In genomic region chr4:145097331-145097820, GRCh38 we compare ENCODE assay signal across 8 cellular contexts. TPM values are rescaled to one million over a fixed set of nuclear protein-coding genes. Genes with fewer than 3 reads are reported as not detected.
DNase-seq lines count a peak whose midpoint lies in the region; ATAC-seq and TF ChIP-seq lines count a peak whose summit lies in the region.

No MANE protein-coding gene starts in this region.

- H4K20me1 ChIP-seq in OCI-LY3 (ENCODE audit: insufficient read depth, low read length), result peaks cover 33% of the 10 kb centered on the region

- ATAC-seq in GM21367 (IDR thresholded peaks at IDR 0.05; ENCODE audit: unreplicated experiment), result peak; percentile 3

- H3K27me3 ChIP-seq in OCI-LY3 (ENCODE audit: low read depth, low read length) (no peaks in the 10 kb centered on the region), parathyroid adenoma (ENCODE audit: control insufficient read depth, insufficient read depth, low read length) (no peaks in the 10 kb centered on the region)

- H3K4me3 ChIP-seq in AG10803 (ENCODE audit: low read length), result peak overlapping the region; percentile 97
- H3K4me3 ChIP-seq in OCI-LY3 (ENCODE audit: low read length), result peak overlapping the region; percentile 84
- peak overlapping the region; percentile 92 for H3K4me3 ChIP-seq in epithelial cell of esophagus (ENCODE audit: low read length)
- H3K4me3 ChIP-seq in parathyroid adenoma (ENCODE audit: low read depth, low read length), result peak overlapping the region; percentile 68

- H3K4me2 ChIP-seq in OCI-LY3 (ENCODE audit: low read length) (peak overlapping the region; percentile 81), parathyroid adenoma (ENCODE audit: low read length) (peak overlapping the region; percentile 93)

- H3K79me2 ChIP-seq in OCI-LY3 (ENCODE audit: low read length), result peaks cover 99% of the 10 kb centered on the region
- H3K79me2 ChIP-seq in parathyroid adenoma, result peaks cover 13% of the 10 kb centered on the region

- H3K27ac ChIP-seq in OCI-LY3 (ENCODE audit: low read length) (peak overlapping the region; percentile 80), parathyroid adenoma (peak overlapping the region; percentile 84)

- TF ChIP-seq CTCF in AG10803 (conservative IDR thresholded peaks at IDR 0.05; ENCODE audit: low read length) (no peak), OCI-LY3 (IDR thresholded peaks at IDR 0.05; ENCODE audit: low read depth, low read length) (no peak), epithelial cell of esophagus (IDR thresholded peaks at IDR 0.05; ENCODE audit: insufficient read depth, low read depth, low read length, missing control alignments) (no peak), parathyroid adenoma (IDR thresholded peaks at IDR 0.05) (no peak)

- H3K4me1 ChIP-seq in OCI-LY3 (ENCODE audit: low read length), result peaks cover 38% of the 10 kb centered on the region
- H3K4me1 ChIP-seq in parathyroid adenoma, result no peaks in the 10 kb centered on the region

- peak overlapping the region; percentile 87 for H2AFZ ChIP-seq in OCI-LY3 (ENCODE audit: low read depth, low read length)
- peak overlapping the region; percentile 95 for H2AFZ ChIP-seq in parathyroid adenoma

- H3K9ac ChIP-seq in OCI-LY3 (ENCODE audit: low read length) (peak overlapping the region; percentile 90), parathyroid adenoma (peak overlapping the region; percentile 87)

- H3K36me3 ChIP-seq in OCI-LY3 (replicated peaks; ENCODE audit: low read depth, low read length), result peaks cover 54% of the 10 kb centered on the region
- no peaks in the 10 kb centered on the region for H3K36me3 ChIP-seq in parathyroid adenoma (ENCODE audit: control insufficient read depth, insufficient read depth, low read length)

- DNase-seq in AG10803 (ENCODE audit: low read depth) (no peak), epithelial cell of esophagus (ENCODE audit: low read depth) (peak; percentile 60), A172 (ENCODE audit: low spot score) (no peak), OCI-M2 (lab: John Stamatoyannopoulos, UW; ENCODE audit: unreplicated experiment) (no peak), KBM-7 (no peak)

- H3K9me3 ChIP-seq in OCI-LY3 (ENCODE audit: insufficient read depth, low read length), result peaks cover 12% of the 10 kb centered on the region; the same call in 1 of the 2 replicates
- H3K9me3 ChIP-seq in parathyroid adenoma (ENCODE audit: control insufficient read depth, low read length), result no peaks in the 10 kb centered on the region

- in situ Hi-C loops in KBM-7 (cut with MboI; ENCODE audit: low pct_unique_long_range_greater_than_20kb, low sequenced_read_pairs), result no loop called here

RNA-seq across cellular contexts. Expression of gene ANAPC10, which starts 0.6 kb away (rescaled TPM):
- total RNA-seq in A172 (2014; rRNA removed; shearing (Covaris generic)), result 64.3 and 65.8 TPM in 2 replicates

RNA-seq across cellular contexts. Expression of gene ABCE1, which starts 0.7 kb away (rescaled TPM):
- total RNA-seq in A172 (2014; rRNA removed; shearing (Covaris generic)), result 161 and 173 TPM in 2 replicates
